In genomic region chr16:20878682-20879147, GRCh38 we compare ENCODE assay signal across 1 cellular context.
A peak's percentile ranks its signal among the peaks of the same experiment; 100 is the strongest.
TF ChIP-seq lines count a peak whose summit lies in the region.

No MANE protein-coding gene starts in this region.

TF ChIP-seq in HepG2, 621 proteins besides CTCF, POLR2A, EP300 and RAD21 (continued from another document and continues in another):
- TF ChIP-seq, protein P1, sequence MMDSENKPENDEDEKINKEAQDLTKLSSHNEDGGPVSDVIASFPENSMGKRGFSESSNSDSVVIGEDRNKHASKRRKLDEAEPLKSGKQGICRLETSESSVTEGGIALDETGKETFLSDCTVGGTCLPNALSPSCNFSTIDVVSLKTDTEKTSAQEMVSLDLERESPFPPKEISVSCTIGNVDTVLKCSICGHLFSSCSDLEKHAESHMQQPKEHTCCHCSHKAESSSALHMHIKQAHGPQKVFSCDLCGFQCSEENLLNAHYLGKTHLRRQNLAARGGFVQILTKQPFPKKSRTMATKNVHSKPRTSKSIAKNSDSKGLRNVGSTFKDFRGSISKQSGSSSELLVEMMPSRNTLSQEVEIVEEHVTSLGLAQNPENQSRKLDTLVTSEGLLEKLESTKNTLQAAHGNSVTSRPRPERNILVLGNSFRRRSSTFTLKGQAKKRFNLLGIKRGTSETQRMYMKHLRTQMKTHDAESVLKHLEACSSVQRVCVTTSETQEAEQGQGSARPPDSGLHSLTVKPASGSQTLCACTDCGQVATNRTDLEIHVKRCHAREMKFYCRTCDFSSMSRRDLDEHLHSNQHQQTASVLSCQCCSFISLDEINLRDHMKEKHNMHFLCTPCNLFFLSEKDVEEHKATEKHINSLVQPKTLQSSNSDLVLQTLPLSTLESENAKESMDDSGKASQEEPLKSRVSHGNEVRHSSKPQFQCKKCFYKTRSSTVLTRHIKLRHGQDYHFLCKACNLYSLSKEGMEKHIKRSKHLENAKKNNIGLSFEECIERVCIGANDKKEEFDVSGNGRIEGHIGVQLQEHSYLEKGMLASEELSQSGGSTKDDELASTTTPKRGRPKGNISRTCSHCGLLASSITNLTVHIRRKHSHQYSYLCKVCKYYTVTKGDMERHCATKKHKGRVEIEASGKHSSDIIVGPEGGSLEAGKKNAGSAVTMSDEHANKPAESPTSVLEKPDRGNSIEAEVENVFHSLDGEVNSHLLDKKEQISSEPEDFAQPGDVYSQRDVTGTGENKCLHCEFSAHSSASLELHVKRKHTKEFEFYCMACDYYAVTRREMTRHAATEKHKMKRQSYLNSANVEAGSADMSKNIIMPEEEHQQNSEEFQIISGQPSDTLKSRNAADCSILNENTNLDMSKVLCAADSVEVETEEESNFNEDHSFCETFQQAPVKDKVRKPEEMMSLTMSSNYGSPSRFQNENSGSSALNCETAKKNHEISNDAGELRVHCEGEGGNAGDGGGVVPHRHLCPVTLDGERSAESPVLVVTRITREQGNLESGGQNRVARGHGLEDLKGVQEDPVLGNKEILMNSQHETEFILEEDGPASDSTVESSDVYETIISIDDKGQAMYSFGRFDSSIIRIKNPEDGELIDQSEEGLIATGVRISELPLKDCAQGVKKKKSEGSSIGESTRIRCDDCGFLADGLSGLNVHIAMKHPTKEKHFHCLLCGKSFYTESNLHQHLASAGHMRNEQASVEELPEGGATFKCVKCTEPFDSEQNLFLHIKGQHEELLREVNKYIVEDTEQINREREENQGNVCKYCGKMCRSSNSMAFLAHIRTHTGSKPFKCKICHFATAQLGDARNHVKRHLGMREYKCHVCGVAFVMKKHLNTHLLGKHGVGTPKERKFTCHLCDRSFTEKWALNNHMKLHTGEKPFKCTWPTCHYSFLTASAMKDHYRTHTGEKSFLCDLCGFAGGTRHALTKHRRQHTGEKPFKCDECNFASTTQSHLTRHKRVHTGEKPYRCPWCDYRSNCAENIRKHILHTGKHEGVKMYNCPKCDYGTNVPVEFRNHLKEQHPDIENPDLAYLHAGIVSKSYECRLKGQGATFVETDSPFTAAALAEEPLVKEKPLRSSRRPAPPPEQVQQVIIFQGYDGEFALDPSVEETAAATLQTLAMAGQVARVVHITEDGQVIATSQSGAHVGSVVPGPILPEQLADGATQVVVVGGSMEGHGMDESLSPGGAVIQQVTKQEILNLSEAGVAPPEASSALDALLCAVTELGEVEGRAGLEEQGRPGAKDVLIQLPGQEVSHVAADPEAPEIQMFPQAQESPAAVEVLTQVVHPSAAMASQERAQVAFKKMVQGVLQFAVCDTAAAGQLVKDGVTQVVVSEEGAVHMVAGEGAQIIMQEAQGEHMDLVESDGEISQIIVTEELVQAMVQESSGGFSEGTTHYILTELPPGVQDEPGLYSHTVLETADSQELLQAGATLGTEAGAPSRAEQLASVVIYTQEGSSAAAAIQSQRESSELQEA (CRISPR knock-in tag; IDR thresholded peaks at IDR 0.05; ENCODE audit: not compliant biosample characterization): no peak
- no peak for TF ChIP-seq NFIC (IDR thresholded peaks at IDR 0.05; ENCODE audit: low read length)
- peak; percentile 29; the same call in 1 of the 2 replicates for TF ChIP-seq ZNF644 (CRISPR knock-in tag; IDR thresholded peaks at IDR 0.05; ENCODE audit: low read depth)
- TF ChIP-seq, protein P2, sequence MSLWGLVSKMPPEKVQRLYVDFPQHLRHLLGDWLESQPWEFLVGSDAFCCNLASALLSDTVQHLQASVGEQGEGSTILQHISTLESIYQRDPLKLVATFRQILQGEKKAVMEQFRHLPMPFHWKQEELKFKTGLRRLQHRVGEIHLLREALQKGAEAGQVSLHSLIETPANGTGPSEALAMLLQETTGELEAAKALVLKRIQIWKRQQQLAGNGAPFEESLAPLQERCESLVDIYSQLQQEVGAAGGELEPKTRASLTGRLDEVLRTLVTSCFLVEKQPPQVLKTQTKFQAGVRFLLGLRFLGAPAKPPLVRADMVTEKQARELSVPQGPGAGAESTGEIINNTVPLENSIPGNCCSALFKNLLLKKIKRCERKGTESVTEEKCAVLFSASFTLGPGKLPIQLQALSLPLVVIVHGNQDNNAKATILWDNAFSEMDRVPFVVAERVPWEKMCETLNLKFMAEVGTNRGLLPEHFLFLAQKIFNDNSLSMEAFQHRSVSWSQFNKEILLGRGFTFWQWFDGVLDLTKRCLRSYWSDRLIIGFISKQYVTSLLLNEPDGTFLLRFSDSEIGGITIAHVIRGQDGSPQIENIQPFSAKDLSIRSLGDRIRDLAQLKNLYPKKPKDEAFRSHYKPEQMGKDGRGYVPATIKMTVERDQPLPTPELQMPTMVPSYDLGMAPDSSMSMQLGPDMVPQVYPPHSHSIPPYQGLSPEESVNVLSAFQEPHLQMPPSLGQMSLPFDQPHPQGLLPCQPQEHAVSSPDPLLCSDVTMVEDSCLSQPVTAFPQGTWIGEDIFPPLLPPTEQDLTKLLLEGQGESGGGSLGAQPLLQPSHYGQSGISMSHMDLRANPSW (CRISPR knock-in tag; IDR thresholded peaks at IDR 0.05; ENCODE audit: borderline replicate concordance): no peak
- TF ChIP-seq ZFP36L1 (CRISPR knock-in tag; IDR thresholded peaks at IDR 0.05): no peak
- TF ChIP-seq ZNF678 (CRISPR knock-in tag; IDR thresholded peaks at IDR 0.05): no peak
- TF ChIP-seq ZNF672 (CRISPR knock-in tag; IDR thresholded peaks at IDR 0.05): no peak
- peak; percentile 73 for TF ChIP-seq KMT2B (CRISPR knock-in tag; IDR thresholded peaks at IDR 0.05)
- TF ChIP-seq MBD4 (IDR thresholded peaks at IDR 0.05; ENCODE audit: borderline replicate concordance, low read length): no peak
- no peak for TF ChIP-seq SETDB1 (CRISPR knock-in tag; IDR thresholded peaks at IDR 0.05; ENCODE audit: borderline replicate concordance)
- TF ChIP-seq, protein P3, sequence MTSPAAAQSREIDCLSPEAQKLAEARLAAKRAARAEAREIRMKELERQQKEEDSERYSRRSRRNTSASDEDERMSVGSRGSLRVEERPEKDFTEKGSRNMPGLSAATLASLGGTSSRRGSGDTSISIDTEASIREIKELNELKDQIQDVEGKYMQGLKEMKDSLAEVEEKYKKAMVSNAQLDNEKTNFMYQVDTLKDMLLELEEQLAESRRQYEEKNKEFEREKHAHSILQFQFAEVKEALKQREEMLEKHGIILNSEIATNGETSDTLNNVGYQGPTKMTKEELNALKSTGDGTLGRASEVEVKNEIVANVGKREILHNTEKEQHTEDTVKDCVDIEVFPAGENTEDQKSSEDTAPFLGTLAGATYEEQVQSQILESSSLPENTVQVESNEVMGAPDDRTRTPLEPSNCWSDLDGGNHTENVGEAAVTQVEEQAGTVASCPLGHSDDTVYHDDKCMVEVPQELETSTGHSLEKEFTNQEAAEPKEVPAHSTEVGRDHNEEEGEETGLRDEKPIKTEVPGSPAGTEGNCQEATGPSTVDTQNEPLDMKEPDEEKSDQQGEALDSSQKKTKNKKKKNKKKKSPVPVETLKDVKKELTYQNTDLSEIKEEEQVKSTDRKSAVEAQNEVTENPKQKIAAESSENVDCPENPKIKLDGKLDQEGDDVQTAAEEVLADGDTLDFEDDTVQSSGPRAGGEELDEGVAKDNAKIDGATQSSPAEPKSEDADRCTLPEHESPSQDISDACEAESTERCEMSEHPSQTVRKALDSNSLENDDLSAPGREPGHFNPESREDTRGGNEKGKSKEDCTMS (CRISPR knock-in tag; conservative IDR thresholded peaks at IDR 0.05): no peak
- TF ChIP-seq PATZ1 (CRISPR knock-in tag; IDR thresholded peaks at IDR 0.05): peak; percentile 77
- TF ChIP-seq, protein P4, sequence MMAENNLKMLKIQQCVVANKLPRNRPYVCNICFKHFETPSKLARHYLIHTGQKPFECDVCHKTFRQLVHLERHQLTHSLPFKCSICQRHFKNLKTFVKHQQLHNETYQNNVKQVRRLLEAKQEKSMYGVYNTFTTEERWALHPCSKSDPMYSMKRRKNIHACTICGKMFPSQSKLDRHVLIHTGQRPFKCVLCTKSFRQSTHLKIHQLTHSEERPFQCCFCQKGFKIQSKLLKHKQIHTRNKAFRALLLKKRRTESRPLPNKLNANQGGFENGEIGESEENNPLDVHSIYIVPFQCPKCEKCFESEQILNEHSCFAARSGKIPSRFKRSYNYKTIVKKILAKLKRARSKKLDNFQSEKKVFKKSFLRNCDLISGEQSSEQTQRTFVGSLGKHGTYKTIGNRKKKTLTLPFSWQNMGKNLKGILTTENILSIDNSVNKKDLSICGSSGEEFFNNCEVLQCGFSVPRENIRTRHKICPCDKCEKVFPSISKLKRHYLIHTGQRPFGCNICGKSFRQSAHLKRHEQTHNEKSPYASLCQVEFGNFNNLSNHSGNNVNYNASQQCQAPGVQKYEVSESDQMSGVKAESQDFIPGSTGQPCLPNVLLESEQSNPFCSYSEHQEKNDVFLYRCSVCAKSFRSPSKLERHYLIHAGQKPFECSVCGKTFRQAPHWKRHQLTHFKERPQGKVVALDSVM (CRISPR knock-in tag; IDR thresholded peaks at IDR 0.05): no peak
- TF ChIP-seq ZNF614 (CRISPR knock-in tag; IDR thresholded peaks at IDR 0.05; ENCODE audit: borderline replicate concordance): no peak
- no peak for TF ChIP-seq NCOA5 (CRISPR knock-in tag; IDR thresholded peaks at IDR 0.05)
- no peak for TF ChIP-seq ZC3H13 (CRISPR knock-in tag; IDR thresholded peaks at IDR 0.05)
- TF ChIP-seq FOXA1 (IDR thresholded peaks at IDR 0.05): no peak
- TF ChIP-seq FOXA1 (CRISPR knock-in tag; IDR thresholded peaks at IDR 0.05): no peak
- TF ChIP-seq, protein P5, sequence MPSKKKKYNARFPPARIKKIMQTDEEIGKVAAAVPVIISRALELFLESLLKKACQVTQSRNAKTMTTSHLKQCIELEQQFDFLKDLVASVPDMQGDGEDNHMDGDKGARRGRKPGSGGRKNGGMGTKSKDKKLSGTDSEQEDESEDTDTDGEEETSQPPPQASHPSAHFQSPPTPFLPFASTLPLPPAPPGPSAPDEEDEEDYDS (CRISPR knock-in tag; IDR thresholded peaks at IDR 0.05): no peak; the same call in 1 of the 2 replicates
- no peak for TF ChIP-seq ELK4 (CRISPR knock-in tag; IDR thresholded peaks at IDR 0.05; ENCODE audit: borderline replicate concordance)
- peak; percentile 94 for TF ChIP-seq SOX5 (CRISPR knock-in tag; IDR thresholded peaks at IDR 0.05; ENCODE audit: borderline replicate concordance)
- TF ChIP-seq ZNF761 (CRISPR knock-in tag; conservative IDR thresholded peaks at IDR 0.05): no peak
- TF ChIP-seq ARNTL (CRISPR knock-in tag; IDR thresholded peaks at IDR 0.05): peak; percentile 49; the same call in 1 of the 2 replicates
- TF ChIP-seq SIX4 (CRISPR knock-in tag; IDR thresholded peaks at IDR 0.05): no peak
- TF ChIP-seq, protein P6, sequence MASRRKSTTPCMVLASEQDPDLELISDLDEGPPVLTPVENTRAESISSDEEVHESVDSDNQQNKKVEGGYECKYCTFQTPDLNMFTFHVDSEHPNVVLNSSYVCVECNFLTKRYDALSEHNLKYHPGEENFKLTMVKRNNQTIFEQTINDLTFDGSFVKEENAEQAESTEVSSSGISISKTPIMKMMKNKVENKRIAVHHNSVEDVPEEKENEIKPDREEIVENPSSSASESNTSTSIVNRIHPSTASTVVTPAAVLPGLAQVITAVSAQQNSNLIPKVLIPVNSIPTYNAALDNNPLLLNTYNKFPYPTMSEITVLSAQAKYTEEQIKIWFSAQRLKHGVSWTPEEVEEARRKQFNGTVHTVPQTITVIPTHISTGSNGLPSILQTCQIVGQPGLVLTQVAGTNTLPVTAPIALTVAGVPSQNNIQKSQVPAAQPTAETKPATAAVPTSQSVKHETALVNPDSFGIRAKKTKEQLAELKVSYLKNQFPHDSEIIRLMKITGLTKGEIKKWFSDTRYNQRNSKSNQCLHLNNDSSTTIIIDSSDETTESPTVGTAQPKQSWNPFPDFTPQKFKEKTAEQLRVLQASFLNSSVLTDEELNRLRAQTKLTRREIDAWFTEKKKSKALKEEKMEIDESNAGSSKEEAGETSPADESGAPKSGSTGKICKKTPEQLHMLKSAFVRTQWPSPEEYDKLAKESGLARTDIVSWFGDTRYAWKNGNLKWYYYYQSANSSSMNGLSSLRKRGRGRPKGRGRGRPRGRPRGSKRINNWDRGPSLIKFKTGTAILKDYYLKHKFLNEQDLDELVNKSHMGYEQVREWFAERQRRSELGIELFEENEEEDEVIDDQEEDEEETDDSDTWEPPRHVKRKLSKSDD (CRISPR knock-in tag; IDR thresholded peaks at IDR 0.05; ENCODE audit: low read depth): no peak
- TF ChIP-seq GTF2F1 (IDR thresholded peaks at IDR 0.05; ENCODE audit: low read length): no peak
- peak; percentile 94 for TF ChIP-seq SOX13 (IDR thresholded peaks at IDR 0.05)
- peak in 1 of 2 experiments; percentile 95; a peak in 2 of 4 replicates for TF ChIP-seq SOX13 (CRISPR knock-in tag; conservative IDR thresholded peaks at IDR 0.05 in 1 of 2, IDR thresholded peaks at IDR 0.05 in 1 of 2)
- no peak for TF ChIP-seq ZNF263 (CRISPR knock-in tag; IDR thresholded peaks at IDR 0.05)
- no peak for TF ChIP-seq BRD4 (CRISPR knock-in tag; IDR thresholded peaks at IDR 0.05)
- TF ChIP-seq PHB2 (IDR thresholded peaks at IDR 0.05; ENCODE audit: partially characterized antibody): no peak
- no peak for TF ChIP-seq ZNF282 (IDR thresholded peaks at IDR 0.05; ENCODE audit: partially characterized antibody)
- TF ChIP-seq STAT5B (CRISPR knock-in tag; IDR thresholded peaks at IDR 0.05): no peak
- TF ChIP-seq SNAI1 (CRISPR knock-in tag; IDR thresholded peaks at IDR 0.05; ENCODE audit: borderline replicate concordance): no peak
- TF ChIP-seq NCOR1 (IDR thresholded peaks at IDR 0.05; ENCODE audit: borderline replicate concordance, low read length): peak; percentile 75
